9 cellular contexts compared by ENCODE assay signal in the genomic region with DNA sequence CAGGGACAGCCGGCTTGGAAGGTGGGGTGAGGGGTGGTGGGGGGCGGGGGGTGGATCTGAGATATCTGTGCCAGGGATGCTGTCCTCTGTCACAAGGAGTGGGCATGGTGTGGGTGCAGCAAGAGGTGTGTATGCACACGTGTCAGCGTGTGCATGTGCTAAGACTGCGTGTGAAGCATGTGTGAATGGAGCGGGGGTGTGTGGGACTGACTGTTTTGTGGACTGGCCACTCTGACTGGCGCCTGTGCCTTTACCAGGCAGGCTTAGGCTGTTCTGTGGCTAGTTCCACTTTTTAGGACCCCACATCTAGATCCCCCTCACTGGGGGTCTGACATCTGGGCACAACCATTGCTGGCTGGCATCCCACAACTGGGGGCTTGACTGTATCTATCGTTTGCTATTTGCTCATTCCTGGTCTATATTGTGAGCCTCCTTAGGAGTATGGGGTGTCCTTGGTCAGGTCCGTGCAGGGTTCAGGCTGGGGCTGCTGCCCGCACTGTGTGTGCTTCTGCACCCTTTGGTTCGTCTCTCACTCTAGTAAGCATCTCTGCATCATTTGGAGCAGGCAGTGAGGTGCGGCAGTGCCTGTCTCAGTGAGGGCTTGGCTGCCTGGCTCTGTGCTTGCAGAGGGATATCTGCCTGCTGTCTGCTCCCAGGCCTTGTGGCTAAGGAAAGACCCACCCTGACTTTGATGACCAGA. TPM values are rescaled to one million over a fixed set of nuclear protein-coding genes. Genes with fewer than 3 reads are reported as not detected.
A peak's percentile ranks its signal among the peaks of the same experiment; 100 is the strongest.
DNase-seq lines count a peak whose midpoint lies in the region; ATAC-seq, FAIRE-seq and TF ChIP-seq lines count a peak whose summit lies in the region.
"Had no signal": no experiment of that assay in that cellular context is flagged by ENCODE, and none has a peak within 500 bp of the region (broad histone marks: within the 10 kb centered on the region; RNA-seq: fewer than 3 reads in every experiment).

No MANE protein-coding gene starts in this region.

- peak overlapping the region; percentile 73 for H3K27ac Mint-ChIP-seq in astrocyte (ENCODE audit: unreplicated experiment)

- H3K9me3 Mint-ChIP-seq in astrocyte (ENCODE audit: unreplicated experiment), result peaks cover 2% of the 10 kb centered on the region

- H3K4me3 ChIP-seq in heart left ventricle, result peak overlapping the region in 11 of 12 donors; percentile 50 to 86 (median 72)
- H3K4me3 ChIP-seq in astrocyte (ENCODE audit: insufficient read depth, low read depth, low read length), result peak overlapping the region; percentile 79
- peak overlapping the region; percentile 66 to 87 (median 77) for H3K4me3 ChIP-seq in liver (ENCODE audit: low read depth in 1 of 3, low read length in 3 of 3)
- H3K4me3 ChIP-seq in urinary bladder (ENCODE audit: low read depth, low read length), result peak overlapping the region; percentile 58

- DNase-seq in heart left ventricle (no peak), cardiac septum (ENCODE audit: low spot score) (no peak), astrocyte (ENCODE audit: low read depth) (no peak), KG1 (lab: John Stamatoyannopoulos, UW) (no peak)
- DNase-seq in activated CD4-positive, CD25-positive, alpha-beta regulatory T cell (lab: John Stamatoyannopoulos, UW), result no peak

- no peak overlapping the region for H2AFZ ChIP-seq in astrocyte (ENCODE audit: low read depth, low read length)

- H3K27ac ChIP-seq in heart left ventricle (peak overlapping the region in 7 of 12 donors; percentile 71 to 96 (median 82)), astrocyte (ENCODE audit: low read depth, low read length) (peak overlapping the region; percentile 94), liver (ENCODE audit: low read depth in 1 of 2, low read length in 2 of 2) (no peak overlapping the region), urinary bladder (ENCODE audit: low read depth) (no peak overlapping the region)

- H3K79me2 ChIP-seq in astrocyte (ENCODE audit: insufficient read depth, low read length), result peaks cover 71% of the 10 kb centered on the region

- no peaks in the 10 kb centered on the region for H3K27me3 Mint-ChIP-seq in astrocyte (ENCODE audit: low read depth, unreplicated experiment)

- H3K4me3 Mint-ChIP-seq in astrocyte (ENCODE audit: unreplicated experiment), result peak overlapping the region; percentile 99

- H3K9ac ChIP-seq in astrocyte (ENCODE audit: low read length), result peak overlapping the region; percentile 97
- H3K9ac ChIP-seq in liver (ENCODE audit: low read depth in 1 of 2, low read length in 2 of 2), result no peak overlapping the region

- WGBS in heart left ventricle, 4 donors, result 58 to 71% (median 59%) methylated on average over 12 of the region's 12 CpGs
- WGBS in liver, result 41% methylated on average over 12 of the region's 12 CpGs
- 36% methylated on average over 12 of the region's 12 CpGs for WGBS in urinary bladder

- H3K4me1 ChIP-seq in heart left ventricle (peaks cover 0 to 77% (median 34%) of the 10 kb centered on the region in 12 donors), astrocyte (ENCODE audit: insufficient read depth, low read length) (peaks cover 44% of the 10 kb centered on the region), liver (ENCODE audit: control insufficient read depth in 4 of 4, insufficient read depth in 4 of 4, low read length in 3 of 4) (peaks cover 8 to 62% (median 47%) of the 10 kb centered on the region in 4 donors), urinary bladder (ENCODE audit: insufficient read depth) (no peaks in the 10 kb centered on the region)

- H3K36me3 ChIP-seq in heart left ventricle (peaks cover 0 to 8% (median 2%) of the 10 kb centered on the region in 9 donors), astrocyte (ENCODE audit: insufficient read depth, low read length) (no peaks in the 10 kb centered on the region), liver (ENCODE audit: control insufficient read depth in 4 of 4, insufficient read depth in 3 of 4, low read depth in 1 of 4, low read length in 3 of 4) (peaks cover 0 to 8% (median 2%) of the 10 kb centered on the region in 4 donors), urinary bladder (ENCODE audit: insufficient read depth) (no peaks in the 10 kb centered on the region)

- peaks cover 48% of the 10 kb centered on the region for H3K4me1 Mint-ChIP-seq in astrocyte (ENCODE audit: low read depth, unreplicated experiment)

- no peak for TF ChIP-seq POLR2A in heart left ventricle (IDR thresholded peaks at IDR 0.05)

- peak overlapping the region; percentile 93 for H3K4me2 ChIP-seq in astrocyte (ENCODE audit: low read length)

- no peak for FAIRE-seq in astrocyte (lab: Jason Lieb, UNC)

- ATAC-seq in heart left ventricle, result no peak
- ATAC-seq in GM21526 (IDR thresholded peaks at IDR 0.05; ENCODE audit: low FRiP score, unreplicated experiment), result no peak

- no peaks in the 10 kb centered on the region for H3K27me3 ChIP-seq in heart left ventricle
- H3K27me3 ChIP-seq in astrocyte (ENCODE audit: insufficient read depth, low read length), result no peaks in the 10 kb centered on the region
- H3K27me3 ChIP-seq in liver (ENCODE audit: control insufficient read depth in 4 of 4, insufficient read depth in 4 of 4, low read length in 3 of 4), result no peaks in the 10 kb centered on the region

- intact Hi-C loops in heart left ventricle (cut with DNase I), result loop anchor here in 2 of 10 donors (2.0 to 5.0 kb wide), 2 partner anchors 74 to 75 kb away; a partner anchor contains a TSS
- intact Hi-C loops in cardiac septum (cut with DNase I), result loop anchor here (2.0 kb wide), 1 partner anchor 73 kb away; a partner anchor contains a TSS

- H3K9me3 ChIP-seq in heart left ventricle (no peaks in the 10 kb centered on the region), astrocyte (ENCODE audit: insufficient read depth, low read depth, low read length) (no peaks in the 10 kb centered on the region), liver (ENCODE audit: control insufficient read depth in 4 of 4, low read length in 3 of 4) (no peaks in the 10 kb centered on the region)

- TF ChIP-seq CTCF in heart left ventricle (IDR thresholded peaks at IDR 0.05), result no peak
- TF ChIP-seq CTCF in astrocyte (IDR thresholded peaks at IDR 0.05; ENCODE audit: insufficient read depth, low read depth, low read length), result no peak
- no peak for TF ChIP-seq CTCF in liver (IDR thresholded peaks at IDR 0.05; ENCODE audit: low read depth, low read length, missing input control)

- H4K20me1 ChIP-seq in astrocyte (ENCODE audit: insufficient read depth, low read length), result peaks cover 56% of the 10 kb centered on the region

- TF ChIP-seq RAD21 in liver (IDR thresholded peaks at IDR 0.05), result no peak

- peaks cover 10% of the 10 kb centered on the region for H3K36me3 Mint-ChIP-seq in astrocyte (ENCODE audit: low read depth, unreplicated experiment)

TF ChIP-seq in liver, 16 proteins besides CTCF, POLR2A, EP300 and RAD21 (continues in another document):
- TF ChIP-seq EGR1 (IDR thresholded peaks at IDR 0.05; ENCODE audit: low read depth in 2 of 2) (no peak), TAF1 (conservative IDR thresholded peaks at IDR 0.05) (no peak), FOXA2 (IDR thresholded peaks at IDR 0.05) (no peak), NR2F2 (IDR thresholded peaks at IDR 0.05) (no peak), GABPA (IDR thresholded peaks at IDR 0.05 in 1 of 2, conservative IDR thresholded peaks at IDR 0.05 in 1 of 2) (no peak), HNF4A (conservative IDR thresholded peaks at IDR 0.05) (no peak), HNF4G (IDR thresholded peaks at IDR 0.05) (no peak)
- TF ChIP-seq, protein P1, sequence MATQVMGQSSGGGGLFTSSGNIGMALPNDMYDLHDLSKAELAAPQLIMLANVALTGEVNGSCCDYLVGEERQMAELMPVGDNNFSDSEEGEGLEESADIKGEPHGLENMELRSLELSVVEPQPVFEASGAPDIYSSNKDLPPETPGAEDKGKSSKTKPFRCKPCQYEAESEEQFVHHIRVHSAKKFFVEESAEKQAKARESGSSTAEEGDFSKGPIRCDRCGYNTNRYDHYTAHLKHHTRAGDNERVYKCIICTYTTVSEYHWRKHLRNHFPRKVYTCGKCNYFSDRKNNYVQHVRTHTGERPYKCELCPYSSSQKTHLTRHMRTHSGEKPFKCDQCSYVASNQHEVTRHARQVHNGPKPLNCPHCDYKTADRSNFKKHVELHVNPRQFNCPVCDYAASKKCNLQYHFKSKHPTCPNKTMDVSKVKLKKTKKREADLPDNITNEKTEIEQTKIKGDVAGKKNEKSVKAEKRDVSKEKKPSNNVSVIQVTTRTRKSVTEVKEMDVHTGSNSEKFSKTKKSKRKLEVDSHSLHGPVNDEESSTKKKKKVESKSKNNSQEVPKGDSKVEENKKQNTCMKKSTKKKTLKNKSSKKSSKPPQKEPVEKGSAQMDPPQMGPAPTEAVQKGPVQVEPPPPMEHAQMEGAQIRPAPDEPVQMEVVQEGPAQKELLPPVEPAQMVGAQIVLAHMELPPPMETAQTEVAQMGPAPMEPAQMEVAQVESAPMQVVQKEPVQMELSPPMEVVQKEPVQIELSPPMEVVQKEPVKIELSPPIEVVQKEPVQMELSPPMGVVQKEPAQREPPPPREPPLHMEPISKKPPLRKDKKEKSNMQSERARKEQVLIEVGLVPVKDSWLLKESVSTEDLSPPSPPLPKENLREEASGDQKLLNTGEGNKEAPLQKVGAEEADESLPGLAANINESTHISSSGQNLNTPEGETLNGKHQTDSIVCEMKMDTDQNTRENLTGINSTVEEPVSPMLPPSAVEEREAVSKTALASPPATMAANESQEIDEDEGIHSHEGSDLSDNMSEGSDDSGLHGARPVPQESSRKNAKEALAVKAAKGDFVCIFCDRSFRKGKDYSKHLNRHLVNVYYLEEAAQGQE (IDR thresholded peaks at IDR 0.05), result no peak

RNA-seq across cellular contexts. Expression of a gene that starts 1.9 kb away (rescaled TPM):
- total RNA-seq in heart left ventricle (10 to 100 TPM in 5 of 9 donors, 1 to 10 TPM in 4; 7.5 to 29.9 (median 10.0) TPM), cardiac septum (16.7 TPM), astrocyte (155 and 156 TPM in 2 replicates), liver (10 to 100 TPM; 19.2 to 87.4 TPM), urinary bladder (36.1 TPM)
- polyA plus RNA-seq in heart left ventricle (10 to 100 TPM in 1 of 2 donors, 1 to 10 TPM in 1; 7.4 to 17.1 TPM), liver (10 to 100 TPM; 20.2 to 25.2 TPM), urinary bladder (29.2 TPM)

RNA-seq across cellular contexts. Expression of a gene that starts 2.1 kb away (rescaled TPM):
- not detected for total RNA-seq in heart left ventricle
- not detected for polyA plus RNA-seq in heart left ventricle
- total RNA-seq in cardiac septum, result not detected
- not detected in 2 replicates for total RNA-seq in astrocyte
- under 1 TPM; 0.09 to 0.17 TPM for total RNA-seq in liver
- polyA plus RNA-seq in liver, result under 1 TPM in 1 of 2 donors, not detected in 1; 0.17 TPM
- total RNA-seq in urinary bladder, result not detected
- polyA plus RNA-seq in urinary bladder, result not detected
- total RNA-seq: subcutaneous adipose tissue had no signal

RNA-seq across cellular contexts. Expression of a gene that starts 34.3 kb away (rescaled TPM):
- 10 to 100 TPM; 29.2 to 48.4 (median 44.5) TPM for total RNA-seq in heart left ventricle
- 10 to 100 TPM; 21.7 to 42.1 TPM for polyA plus RNA-seq in heart left ventricle
- total RNA-seq in cardiac septum, result 33.0 TPM
- total RNA-seq in astrocyte, result 4.4 and 4.6 TPM in 2 replicates
- 10 to 100 TPM; 12.2 to 42.8 TPM for total RNA-seq in liver
- polyA plus RNA-seq in liver, result 10 to 100 TPM; 25.5 to 36.2 TPM
- 12.4 TPM for total RNA-seq in urinary bladder
- polyA plus RNA-seq in urinary bladder, result 58.2 TPM

RNA-seq across cellular contexts. Expression of a gene that starts 46.3 kb away (rescaled TPM):
- total RNA-seq in heart left ventricle (10 to 100 TPM; 41.8 to 86.2 (median 62.3) TPM), cardiac septum (43.5 TPM), astrocyte (11.8 and 13.4 TPM in 2 replicates), liver (10 to 100 TPM in 1 of 2 donors, 1 to 10 TPM in 1; 7.1 to 15.1 TPM), urinary bladder (78.0 TPM)
- polyA plus RNA-seq in heart left ventricle (100 to 1,000 TPM in 1 of 2 donors, 10 to 100 TPM in 1; 20.5 to 101 TPM), liver (1 to 10 TPM; 7.4 to 8.4 TPM), urinary bladder (77.9 TPM)

Comparison
In these comparisons a context has a peak if more than half of its experiments do, and no peak if none do; other contexts are left out.
1. H3K27ac ChIP-seq: peak in heart left ventricle (7 of 12) and astrocyte (single experiment); none in liver (0 of 2) and urinary bladder (single experiment).
2. Peak in every context shown above with its lines, with median percentiles within 50 percentile points of each other: H3K4me3 ChIP-seq.